In genomic region chrX:107485019-107485418, GRCh38 we compare ENCODE assay signal across 19 cellular contexts. TPM values are rescaled to one million over a fixed set of nuclear protein-coding genes. Genes with fewer than 3 reads are reported as not detected.
DNase-seq lines count a peak whose midpoint lies in the region; ATAC-seq, FAIRE-seq and TF ChIP-seq lines count a peak whose summit lies in the region.
"Had no signal": no experiment of that assay in that cellular context is flagged by ENCODE, and none has a peak within 500 bp of the region (broad histone marks: within the 10 kb centered on the region; RNA-seq: fewer than 3 reads in every experiment).

No MANE protein-coding gene starts in this region.

- intact Hi-C loops in GM12878 (cut with micrococcal nuclease; ENCODE audit: unreplicated experiment), result loop anchor here (2.0 kb wide), 1 partner anchor 30 kb away; no protein-coding TSS in a partner anchor

- H3K9ac ChIP-seq in GM12878 (ENCODE audit: control insufficient read depth, insufficient read depth, low read length), result no peak overlapping the region
- H3K9ac ChIP-seq: BLaER1 treated with 17β-estradiol and CSF1 and Interleukin-3, amounts not matched to agents 10 nM and 100 nM had no signal

- TF ChIP-seq EP300 in GM12878 (IDR thresholded peaks at IDR 0.05; ENCODE audit: borderline replicate concordance in 1 of 2, control insufficient read depth in 1 of 2, low read depth in 2 of 2, low read length in 2 of 2), result no peak

- in situ Hi-C loops in GM12878 (cut with MboI), result no loop called here

- H4K20me1 ChIP-seq in GM12878 (ENCODE audit: control insufficient read depth, insufficient read depth), result no peaks in the 10 kb centered on the region; the same call in 1 of the 2 replicates
- H4K20me1 ChIP-seq: BLaER1 treated with 17β-estradiol and CSF1 and Interleukin-3, amounts not matched to agents 10 nM and 100 nM had no signal

- FAIRE-seq in GM12878 (lab: Jason Lieb, UNC), result no peak

- H3K4me3 ChIP-seq in GM12864 (ENCODE audit: low read depth, low read length) (no peak overlapping the region), GM12878 (no peak overlapping the region), mesodermal cell (ENCODE audit: extremely low read depth, insufficient read depth, low read length, poor library complexity, severe bottlenecking) (no peak overlapping the region)
- H3K4me3 ChIP-seq: BLaER1 treated with 17β-estradiol and CSF1 and Interleukin-3, amounts not matched to agents 10 nM and 100 nM; GM23338; SJSA1; testis had no signal

- CTCF ChIA-PET in GM12878 (lab: Yijun Ruan, JAX), result interaction anchor here (1.6 kb wide), 2 partner anchors 32 to 586 kb away, joined by 3 to 4 read pairs; no protein-coding TSS in a partner anchor

- H3K9me3 ChIP-seq in GM12878 (replicated peaks; ENCODE audit: control insufficient read depth, insufficient read depth, low read length) (no peaks in the 10 kb centered on the region), mesodermal cell (ENCODE audit: control insufficient read depth, low read length) (no peaks in the 10 kb centered on the region)
- H3K9me3 ChIP-seq: BLaER1 treated with 17β-estradiol and CSF1 and Interleukin-3, amounts not matched to agents 10 nM and 100 nM; SJSA1; testis had no signal

- no peaks in the 10 kb centered on the region for H3K36me3 ChIP-seq in GM12878 (ENCODE audit: control insufficient read depth in 2 of 2, insufficient read depth in 2 of 2, low read length in 1 of 2)
- no peaks in the 10 kb centered on the region for H3K36me3 ChIP-seq in mesodermal cell (ENCODE audit: control insufficient read depth, insufficient read depth, low read length)
- H3K36me3 ChIP-seq: BLaER1 treated with 17β-estradiol and CSF1 and Interleukin-3, amounts not matched to agents 10 nM and 100 nM; SJSA1 had no signal

- no peak for DNase-seq in GM12864 (ENCODE audit: low read depth)
- peak; percentile 15 to 67 for DNase-seq in NCI-H524 (lab: John Stamatoyannopoulos, UW)
- no peak for DNase-seq in GM12878 (ENCODE audit: low read depth, low spot score)
- DNase-seq in erythroblast (lab: John Stamatoyannopoulos, UW), result no peak
- DNase-seq in SKM-1 treated with dmso at 0.1 percent for 144 hours (lab: John Stamatoyannopoulos, UW; ENCODE audit: unreplicated experiment), result no peak
- no peak for DNase-seq in NCI-H226
- DNase-seq: activated CD4-positive, alpha-beta T cell treated with anti-CD3 and anti-CD28 coated beads for 4 hours; activated CD8-positive, alpha-beta memory T cell treated with anti-CD3 and anti-CD28 coated beads, Interleukin-2, amount 50 U/mL, for 4 hours; activated naive CD4-positive, alpha-beta T cell; KG1; stimulated activated CD4-positive, alpha-beta T cell treated with anti-CD3 and anti-CD28 coated beads, Interleukin-4, amount 100 ng/mL, for 1 hour; T-helper 9 cell had no signal

- H3K27me3 ChIP-seq in GM12878 (replicated peaks in 1 of 2; ENCODE audit: control insufficient read depth in 2 of 2, insufficient read depth in 2 of 2, low read length in 1 of 2), result no peaks in the 10 kb centered on the region; a peak in 1 of 4 replicates
- H3K27me3 ChIP-seq: SJSA1, testis had no signal

- H3K27ac ChIP-seq in GM12878 (ENCODE audit: control insufficient read depth, insufficient read depth), result no peak overlapping the region
- H3K27ac ChIP-seq in mesodermal cell (ENCODE audit: low read depth, low read length, severe bottlenecking), result peak overlapping the region; percentile 41
- H3K27ac ChIP-seq: BLaER1 treated with 17β-estradiol and CSF1 and Interleukin-3, amounts not matched to agents 10 nM and 100 nM; SJSA1; testis had no signal

- SMC1A ChIA-PET in GM12878 (lab: Charles Lee; ENCODE audit: uncharacterized antibody, unreplicated experiment), result interaction anchor here (1.4 kb wide), 1 partner anchor 592 kb away, joined by 3 read pairs; no protein-coding TSS in a partner anchor

- H3K79me2 ChIP-seq in GM12878 (ENCODE audit: control insufficient read depth, insufficient read depth, low read length), result no peaks in the 10 kb centered on the region

- RAD21 ChIA-PET in GM12878 (lab: Charles Lee; ENCODE audit: unreplicated experiment), result no interaction called here

- H3K4me2 ChIP-seq in GM12878 (ENCODE audit: control insufficient read depth, insufficient read depth), result no peak overlapping the region
- H3K4me2 ChIP-seq: GM23338 had no signal

- WGBS in GM12878 (ENCODE audit: insufficient coverage, insufficient replicate concordance, low lambda C conversion rate, missing lambda C conversion rate), result 10% methylated on average over 5 of the region's 5 CpGs
- 53 to 72% methylated on average over 2 of the region's 5 CpGs for WGBS in mesodermal cell (ENCODE audit: insufficient coverage in 2 of 2), 2 experiments

- H3K4me1 ChIP-seq in GM12878 (ENCODE audit: control insufficient read depth, insufficient read depth, low read length) (no peaks in the 10 kb centered on the region), mesodermal cell (ENCODE audit: control insufficient read depth, insufficient read depth, low read length, poor library complexity, severe bottlenecking) (peaks cover 3% of the 10 kb centered on the region)
- H3K4me1 ChIP-seq: SJSA1, testis had no signal

- H2AFZ ChIP-seq in GM12878 (ENCODE audit: control insufficient read depth, low read depth, low read length), result no peak overlapping the region
- H2AFZ ChIP-seq: GM23338 had no signal

- ATAC-seq in GM12878, result peak; percentile 44
- ATAC-seq: left lobe of liver had no signal

- TF ChIP-seq POLR2A in GM12878 (IDR thresholded peaks at IDR 0.05; ENCODE audit: low read depth, low read length) (no peak), erythroblast (IDR thresholded peaks at IDR 0.05; ENCODE audit: low read length) (no peak)

- POLR2A ChIA-PET in GM12878 (lab: Charles Lee), result no interaction called here

- no TSS peak for BruUV-seq in GM12878 (replicated peaks; lab: Mats Ljungman, UMichigan)

- peak; percentile 43 for TF ChIP-seq RAD21 in GM12878 (IDR thresholded peaks at IDR 0.05; ENCODE audit: insufficient read depth, low read depth, low read length)

- peak; percentile 41 for TF ChIP-seq CTCF in GM12864 (IDR thresholded peaks at IDR 0.05; ENCODE audit: low read depth, low read length, missing control alignments)
- TF ChIP-seq CTCF in GM12878 (IDR thresholded peaks at IDR 0.05 in 2 of 3, conservative IDR thresholded peaks at IDR 0.05 in 1 of 3; ENCODE audit: control insufficient read depth in 2 of 3, extremely low read depth in 1 of 3, insufficient read depth in 1 of 3, low read depth in 3 of 3, low read length in 3 of 3), result peak; percentile 18 to 28 (median 22); a peak in 3 of 6 replicates

TF ChIP-seq in GM12878, 131 proteins besides CTCF, POLR2A, EP300 and RAD21 (continues in another document):
- TF ChIP-seq SP1 (IDR thresholded peaks at IDR 0.05; ENCODE audit: low read depth, low read length) (no peak), KDM1A (IDR thresholded peaks at IDR 0.05; ENCODE audit: borderline replicate concordance) (no peak)
- TF ChIP-seq, protein P1, sequence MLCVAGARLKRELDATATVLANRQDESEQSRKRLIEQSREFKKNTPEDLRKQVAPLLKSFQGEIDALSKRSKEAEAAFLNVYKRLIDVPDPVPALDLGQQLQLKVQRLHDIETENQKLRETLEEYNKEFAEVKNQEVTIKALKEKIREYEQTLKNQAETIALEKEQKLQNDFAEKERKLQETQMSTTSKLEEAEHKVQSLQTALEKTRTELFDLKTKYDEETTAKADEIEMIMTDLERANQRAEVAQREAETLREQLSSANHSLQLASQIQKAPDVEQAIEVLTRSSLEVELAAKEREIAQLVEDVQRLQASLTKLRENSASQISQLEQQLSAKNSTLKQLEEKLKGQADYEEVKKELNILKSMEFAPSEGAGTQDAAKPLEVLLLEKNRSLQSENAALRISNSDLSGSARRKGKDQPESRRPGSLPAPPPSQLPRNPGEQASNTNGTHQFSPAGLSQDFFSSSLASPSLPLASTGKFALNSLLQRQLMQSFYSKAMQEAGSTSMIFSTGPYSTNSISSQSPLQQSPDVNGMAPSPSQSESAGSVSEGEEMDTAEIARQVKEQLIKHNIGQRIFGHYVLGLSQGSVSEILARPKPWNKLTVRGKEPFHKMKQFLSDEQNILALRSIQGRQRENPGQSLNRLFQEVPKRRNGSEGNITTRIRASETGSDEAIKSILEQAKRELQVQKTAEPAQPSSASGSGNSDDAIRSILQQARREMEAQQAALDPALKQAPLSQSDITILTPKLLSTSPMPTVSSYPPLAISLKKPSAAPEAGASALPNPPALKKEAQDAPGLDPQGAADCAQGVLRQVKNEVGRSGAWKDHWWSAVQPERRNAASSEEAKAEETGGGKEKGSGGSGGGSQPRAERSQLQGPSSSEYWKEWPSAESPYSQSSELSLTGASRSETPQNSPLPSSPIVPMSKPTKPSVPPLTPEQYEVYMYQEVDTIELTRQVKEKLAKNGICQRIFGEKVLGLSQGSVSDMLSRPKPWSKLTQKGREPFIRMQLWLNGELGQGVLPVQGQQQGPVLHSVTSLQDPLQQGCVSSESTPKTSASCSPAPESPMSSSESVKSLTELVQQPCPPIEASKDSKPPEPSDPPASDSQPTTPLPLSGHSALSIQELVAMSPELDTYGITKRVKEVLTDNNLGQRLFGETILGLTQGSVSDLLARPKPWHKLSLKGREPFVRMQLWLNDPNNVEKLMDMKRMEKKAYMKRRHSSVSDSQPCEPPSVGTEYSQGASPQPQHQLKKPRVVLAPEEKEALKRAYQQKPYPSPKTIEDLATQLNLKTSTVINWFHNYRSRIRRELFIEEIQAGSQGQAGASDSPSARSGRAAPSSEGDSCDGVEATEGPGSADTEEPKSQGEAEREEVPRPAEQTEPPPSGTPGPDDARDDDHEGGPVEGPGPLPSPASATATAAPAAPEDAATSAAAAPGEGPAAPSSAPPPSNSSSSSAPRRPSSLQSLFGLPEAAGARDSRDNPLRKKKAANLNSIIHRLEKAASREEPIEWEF (IDR thresholded peaks at IDR 0.05; ENCODE audit: insufficient replicate concordance, low read depth, low read length), result no peak

RNA-seq across cellular contexts. Expression of gene FRMPD3, which starts 35.6 kb away (rescaled TPM):
- total RNA-seq in GM12878 (2013; cell fraction: nucleolus; rRNA removed), result 0.91 and 0.98 TPM in 2 replicates
- 0.06 TPM in 1 of 2 replicates, not detected in the other for total RNA-seq in GM12878 (2014; rRNA removed)
- total RNA-seq in GM12878 (2014; rRNA removed; fragmentation: Illumina TruSeq; extraction: Trizol), result not detected in 2 replicates
- 0.05 TPM in 1 of 2 replicates, not detected in the other for total RNA-seq in GM12878 (2021)
- not detected for polyA plus RNA-seq in GM12878 (2011; ENCODE audit: low read depth)
- 0.01 and 0.04 TPM in 2 replicates for polyA plus RNA-seq in GM12878 (2011; rRNA removed)
- polyA plus RNA-seq in GM12878 (2011; cell fraction: cytosol; rRNA removed), result 0.06 and 0.07 TPM in 2 replicates
- 0.25 and 0.27 TPM in 2 replicates for polyA plus RNA-seq in GM12878 (2011; cell fraction: nucleus; rRNA removed)
- not detected in 2 replicates for polyA plus RNA-seq in GM12878 (2012)
- 0.01 TPM in 1 of 2 replicates, not detected in the other for polyA plus RNA-seq in GM12878 (2014; fragmentation: Illumina TruSeq; extraction: Trizol)
- not detected for polyA plus RNA-seq in GM12878 (2014; fragmentation: Nextera tagmentation; extraction: Ambion mirVana)
- 0.03 TPM in 1 of 2 replicates, not detected in the other for polyA plus RNA-seq in GM12878 (2014; rRNA removed)
- not detected for polyA plus RNA-seq in GM12878 (2016; fragmentation: Nextera tagmentation; extraction: Ambion mirVana)
- polyA minus RNA-seq in GM12878 (2011; rRNA and poly(A)+ RNA removed), result 0.10 TPM in 1 of 2 replicates, not detected in the other
- not detected in 2 replicates for polyA minus RNA-seq in GM12878 (2011; cell fraction: cytosol; rRNA and poly(A)+ RNA removed)
- polyA minus RNA-seq in GM12878 (2011; cell fraction: nucleus; rRNA and poly(A)+ RNA removed), result under 0.01 and 0.10 TPM in 2 replicates
- 0.41 TPM for polyA plus RNA-seq in mesodermal cell (2013, experiment 1 of 2)
- polyA plus RNA-seq in mesodermal cell (2013, experiment 2 of 2), result 0.35 TPM
- total RNA-seq: dermis microvascular lymphatic vessel endothelial cell, left lobe of liver, SJSA1 had no signal

Comparison
In these comparisons a context has a peak if more than half of its experiments do, and no peak if none do; other contexts are left out.
1. DNase-seq: peak in NCI-H524 (2 of 2); none in GM12864 (single experiment), GM12878 (single experiment), erythroblast (0 of 2), SKM-1 treated with dmso at 0.1 percent for 144 hours (single experiment) and NCI-H226 (single experiment).